ENCODE assay signal across 10 cellular contexts in genomic region chr22:35766654-35767580, GRCh38. TPM values are rescaled to one million over a fixed set of nuclear protein-coding genes. Genes with fewer than 3 reads are reported as not detected.
DNase-seq lines count a peak whose midpoint lies in the region; ATAC-seq and TF ChIP-seq lines count a peak whose summit lies in the region.
"Had no signal": no experiment of that assay in that cellular context is flagged by ENCODE, and none has a peak within 500 bp of the region (broad histone marks: within the 10 kb centered on the region; RNA-seq: fewer than 3 reads in every experiment).

No MANE protein-coding gene starts in this region.

- 66 to 80% (median 73%) methylated on average over 10 of the region's 10 CpGs for whole genome bisulfite sequencing in spleen, 5 donors

- H3K4me3 ChIP-seq in colonic mucosa (no peak overlapping the region), spleen (no peak overlapping the region)

- H3K9me3 ChIP-seq in colonic mucosa (no peaks in the 10 kb centered on the region), spleen (no peaks in the 10 kb centered on the region)

- H3K36me3 ChIP-seq in colonic mucosa (no peaks in the 10 kb centered on the region), spleen (no peaks in the 10 kb centered on the region)

- intact Hi-C loops in colonic mucosa (cut with DNase I) (no loop called here), spleen (cut with DNase I; ENCODE audit: low total_unique reads) (no loop called here)

- DNase-seq in NCI-H1436 treated with DMSO at 0.1 percent for 48 hours (lab: John Stamatoyannopoulos, UW), result peak; percentile 14
- no peak for DNase-seq in colonic mucosa
- peak; percentile 26 for DNase-seq in iPS-NIHi7 (ENCODE audit: extremely low spot score)
- no peak for DNase-seq in spleen
- DNase-seq in OCI-M1 (lab: John Stamatoyannopoulos, UW), result no peak
- DNase-seq in SHP77 (lab: John Stamatoyannopoulos, UW), result no peak
- DNase-seq: activated CD8-positive, alpha-beta T cell treated with anti-CD3 and anti-CD28 coated beads for 36 hours; kidney glomerular epithelial cell had no signal

- H3K27ac ChIP-seq in colonic mucosa, result peak overlapping the region; percentile 25
- H3K27ac ChIP-seq in spleen, result peak overlapping the region in 5 of 8 donors; percentile 6 to 46 (median 29)

- ATAC-seq in GM18505 (IDR thresholded peaks at IDR 0.05; ENCODE audit: unreplicated experiment), result no peak
- ATAC-seq: activated CD8-positive, alpha-beta T cell treated with anti-CD3 and anti-CD28 coated beads for 36 hours had no signal

- TF ChIP-seq POLR2A in spleen (IDR thresholded peaks at IDR 0.05) (no peak), GM18505 (IDR thresholded peaks at IDR 0.05; ENCODE audit: borderline replicate concordance, extremely low read depth, insufficient read depth, insufficient read length) (no peak)

- no peak overlapping the region for H3K9ac ChIP-seq in colonic mucosa (ENCODE audit: low read depth in 2 of 2, low read length in 2 of 2)

- TF ChIP-seq CTCF in colonic mucosa (IDR thresholded peaks at IDR 0.05) (no peak), spleen (IDR thresholded peaks at IDR 0.05 in 8 of 11, conservative IDR thresholded peaks at IDR 0.05 in 3 of 11) (no peak)

- H3K4me1 ChIP-seq in colonic mucosa (no peaks in the 10 kb centered on the region), spleen (peaks cover 0 to 4% (median 0%) of the 10 kb centered on the region in 6 donors)

- H3K27me3 ChIP-seq in colonic mucosa (no peaks in the 10 kb centered on the region), spleen (replicated peaks in 1 of 7) (peaks cover 0 to 23% (median 0%) of the 10 kb centered on the region in 7 donors)

RNA-seq across cellular contexts. Expression of gene APOL5, which starts 49.2 kb away (rescaled TPM):
- total RNA-seq in colonic mucosa (not detected), spleen (not detected)
- polyA plus RNA-seq in spleen, result not detected
- total RNA-seq: activated CD8-positive, alpha-beta T cell treated with anti-CD3 and anti-CD28 coated beads for 36 hours; T-helper 2 cell treated with Interferon-gamma antibody and Interleukin-4, amounts not matched to agents 100 ng/mL and 5 ng/mL, for 36 hours had no signal

Comparison
In these comparisons a context has a peak if more than half of its experiments do, and no peak if none do; other contexts are left out.
1. DNase-seq: peak in NCI-H1436 treated with DMSO at 0.1 percent for 48 hours (single experiment) and iPS-NIHi7 (single experiment); none in colonic mucosa (single experiment), spleen (single experiment), OCI-M1 (single experiment) and SHP77 (0 of 2).